Comparison of ENCODE assay signal across 13 cellular contexts in genomic region chr10:17782921-17783665, GRCh38. TPM values are rescaled to one million over a fixed set of nuclear protein-coding genes. Genes with fewer than 3 reads are reported as not detected.
DNase-seq lines count a peak whose midpoint lies in the region; ATAC-seq, FAIRE-seq and TF ChIP-seq lines count a peak whose summit lies in the region.
"Had no signal": no experiment of that assay in that cellular context is flagged by ENCODE, and none has a peak within 500 bp of the region (broad histone marks: within the 10 kb centered on the region; RNA-seq: fewer than 3 reads in every experiment).

No MANE protein-coding gene starts in this region.

- H3K4me3 ChIP-seq in liver (ENCODE audit: low read depth in 1 of 3, low read length in 3 of 3) (no peak overlapping the region), HepG2 (replicated peaks in 1 of 3; ENCODE audit: insufficient read depth in 1 of 3, low read depth in 2 of 3, low read length in 3 of 3) (no peak overlapping the region), mammary epithelial cell (replicated peaks in 1 of 3; ENCODE audit: insufficient read depth in 1 of 3, low read depth in 2 of 3, low read length in 3 of 3) (no peak overlapping the region), keratinocyte (ENCODE audit: control insufficient read depth in 2 of 3, extremely low read depth in 1 of 3, insufficient read depth in 2 of 3, low read depth in 1 of 3, low read length in 3 of 3) (peak overlapping the region in 2 of 3 experiments; percentile 36 to 52)
- H3K4me3 ChIP-seq: SJCRH30 had no signal

- dilution Hi-C loops in mammary epithelial cell (cut with HindIII; ENCODE audit: low sequenced_read_pairs) = loop anchor here (5.0 kb wide), 1 partner anchor 64 kb away; no protein-coding TSS in a partner anchor
- dilution Hi-C loops in keratinocyte (cut with MboI; ENCODE audit: extremely low pct_ligation_motif_present, low sequenced_read_pairs) = no loop called here

- peaks cover 3% of the 10 kb centered on the region for H3K9me3 Mint-ChIP-seq in stimulated activated memory B cell treated with anti-CD40 and anti-IgM and Interleukin-4, amounts not matched to agents 10 μg/mL and 1 μg/mL and 100 μg/mL, for 72 hours
- H3K9me3 Mint-ChIP-seq: activated T-helper 1 cell treated with anti-CD3 and anti-CD28 coated beads, Interleukin-12 subunit alpha, Interleukin-12 subunit beta, Interleukin-2, Interleukin-4 antibody, amounts not matched to agents 30 ng/mL and 10 ng/mL and 1 ng/mL, durations not matched to agents 14 hours and 24 hours and 36 hours had no signal

- no TSS peak for BruUV-seq in HepG2 (replicated peaks; lab: Mats Ljungman, UMichigan)
- BruUV-seq in mammary epithelial cell (replicated peaks; lab: Mats Ljungman, UMichigan) = no TSS peak

- H3K79me2 ChIP-seq in HepG2 (ENCODE audit: insufficient read depth, low read length) = no peaks in the 10 kb centered on the region
- H3K79me2 ChIP-seq in mammary epithelial cell (ENCODE audit: insufficient read depth, low read length) = no peaks in the 10 kb centered on the region
- no peaks in the 10 kb centered on the region for H3K79me2 ChIP-seq in keratinocyte (ENCODE audit: control insufficient read depth, insufficient read depth, low read length)

- DNase-seq in HepG2 (ENCODE audit: low spot score) (no peak), mammary epithelial cell (peak; percentile 52), keratinocyte (ENCODE audit: low read depth, low spot score) (peak; percentile 80)
- DNase-seq in activated CD4-positive, alpha-beta T cell treated with anti-CD3 and anti-CD28 coated beads for 1 hour = no peak
- DNase-seq in activated effector memory CD4-positive, alpha-beta T cell treated with Interleukin-2 at 50 U/mL for 16 hours = no peak
- DNase-seq: activated CD4-positive, CD25-positive, alpha-beta regulatory T cell; GF-D8; hypothalamus had no signal

- ATAC-seq in HepG2 = no peak
- no peak for ATAC-seq in stimulated activated memory B cell treated with anti-CD40 and anti-IgM and Interleukin-4, amounts not matched to agents 10 μg/mL and 1 μg/mL and 100 μg/mL, for 72 hours
- no peak for ATAC-seq in HG03378 (IDR thresholded peaks at IDR 0.05; ENCODE audit: unreplicated experiment)

- CTCF ChIA-PET in HepG2 (lab: Yijun Ruan, JAX; ENCODE audit: low intra/inter-chr PET ratio, low total read pairs) = no interaction called here
- CTCF ChIA-PET in mammary epithelial cell (lab: Charles Lee; ENCODE audit: low non-redundant PET) = no interaction called here

- H2AFZ ChIP-seq in HepG2 (ENCODE audit: low read length) (no peak overlapping the region), mammary epithelial cell (ENCODE audit: low read depth, low read length) (peak overlapping the region; percentile 85), keratinocyte (ENCODE audit: control insufficient read depth, low read length) (peak overlapping the region; percentile 92)

- H3K4me2 ChIP-seq in HepG2 (ENCODE audit: low read depth, low read length) (no peak overlapping the region), mammary epithelial cell (ENCODE audit: insufficient read depth, low read depth, low read length) (peak overlapping the region; percentile 66), keratinocyte (ENCODE audit: control insufficient read depth, extremely low read depth, insufficient read depth, low read depth, low read length) (peak overlapping the region; percentile 89)

- peaks cover 15% of the 10 kb centered on the region for H3K27me3 Mint-ChIP-seq in stimulated activated memory B cell treated with anti-CD40 and anti-IgM and Interleukin-4, amounts not matched to agents 10 μg/mL and 1 μg/mL and 100 μg/mL, for 72 hours

- H3K36me3 Mint-ChIP-seq in stimulated activated memory B cell treated with anti-CD40 and anti-IgM and Interleukin-4, amounts not matched to agents 10 μg/mL and 1 μg/mL and 100 μg/mL, for 72 hours = no peaks in the 10 kb centered on the region

- 77% methylated on average over 16 of the region's 16 CpGs for WGBS in liver
- WGBS in HepG2 (ENCODE audit: low lambda C conversion rate) = 23% methylated on average over 13 of the region's 16 CpGs
- WGBS in mammary epithelial cell (ENCODE audit: low coverage, missing lambda C conversion rate) = 40% methylated on average over 16 of the region's 16 CpGs

- H3K4me1 ChIP-seq in liver (ENCODE audit: control insufficient read depth in 4 of 4, insufficient read depth in 4 of 4, low read length in 3 of 4) = no peaks in the 10 kb centered on the region
- H3K4me1 ChIP-seq in HepG2 (ENCODE audit: insufficient read depth, low read length) = no peaks in the 10 kb centered on the region
- H3K4me1 ChIP-seq in mammary epithelial cell (ENCODE audit: insufficient read depth, low read length) = peaks cover 35% of the 10 kb centered on the region
- H3K4me1 ChIP-seq in keratinocyte (ENCODE audit: control insufficient read depth, extremely low read depth, insufficient read depth, low read length) = peaks cover 44% of the 10 kb centered on the region
- H3K4me1 ChIP-seq: SJCRH30 had no signal

- no peak for TF ChIP-seq POLR2A in HepG2 (IDR thresholded peaks at IDR 0.05; ENCODE audit: insufficient read depth in 1 of 2, low read depth in 2 of 2, low read length in 2 of 2)

- no peaks in the 10 kb centered on the region for H4K20me1 ChIP-seq in HepG2 (ENCODE audit: insufficient read depth, low read length)
- H4K20me1 ChIP-seq in mammary epithelial cell (ENCODE audit: insufficient read depth, low read length) = no peaks in the 10 kb centered on the region
- no peaks in the 10 kb centered on the region for H4K20me1 ChIP-seq in keratinocyte (ENCODE audit: control insufficient read depth, extremely low read depth, insufficient read depth, low read length)

- TF ChIP-seq RAD21 in liver (IDR thresholded peaks at IDR 0.05) = no peak
- no peak for TF ChIP-seq RAD21 in HepG2 (CRISPR knock-in tag; IDR thresholded peaks at IDR 0.05)

- H3K9ac ChIP-seq in liver (ENCODE audit: low read depth in 1 of 2, low read length in 2 of 2) (no peak overlapping the region), HepG2 (ENCODE audit: insufficient read depth, low read depth, low read length) (no peak overlapping the region), mammary epithelial cell (ENCODE audit: insufficient read depth, low read length) (no peak overlapping the region), keratinocyte (ENCODE audit: control insufficient read depth, extremely low read depth, insufficient read depth, low read length) (peak overlapping the region; percentile 61)

- peaks cover 4% of the 10 kb centered on the region for H3K9me1 ChIP-seq in keratinocyte (ENCODE audit: control insufficient read depth, extremely low read depth, insufficient read depth, low read length)

- intact Hi-C loops in HepG2 (cut with micrococcal nuclease; ENCODE audit: unreplicated experiment) = no loop called here
- intact Hi-C loops in mammary epithelial cell (cut with micrococcal nuclease) = no loop called here

- H3K27ac ChIP-seq in liver (ENCODE audit: low read depth in 1 of 2, low read length in 2 of 2) (no peak overlapping the region), HepG2 (ENCODE audit: extremely low read length, insufficient read depth, low read length) (no peak overlapping the region), mammary epithelial cell (ENCODE audit: insufficient read depth, low read depth, low read length) (peak overlapping the region; percentile 63), keratinocyte (ENCODE audit: control insufficient read depth, insufficient read depth, low read length) (peak overlapping the region; percentile 83)
- H3K27ac ChIP-seq: SJCRH30 had no signal

- H3K27me3 ChIP-seq in liver (ENCODE audit: control insufficient read depth in 4 of 4, insufficient read depth in 4 of 4, low read length in 3 of 4) (no peaks in the 10 kb centered on the region), HepG2 (ENCODE audit: control insufficient read depth in 1 of 2, insufficient read depth in 2 of 2, low read length in 2 of 2) (peaks cover 0 to 6% of the 10 kb centered on the region in 2 experiments; a peak in 2 of 5 replicates), mammary epithelial cell (ENCODE audit: insufficient read depth, low read length) (no peaks in the 10 kb centered on the region), keratinocyte (ENCODE audit: control insufficient read depth, extremely low read depth, insufficient read depth, low read length) (no peaks in the 10 kb centered on the region)
- H3K27me3 ChIP-seq: SJCRH30 had no signal

- H3K9me3 ChIP-seq in liver (ENCODE audit: control insufficient read depth in 4 of 4, low read length in 3 of 4) (no peaks in the 10 kb centered on the region), HepG2 (ENCODE audit: low read length) (no peaks in the 10 kb centered on the region), mammary epithelial cell (replicated peaks; ENCODE audit: insufficient read depth, low read length) (no peaks in the 10 kb centered on the region), keratinocyte (ENCODE audit: control insufficient read depth, low read depth, low read length) (no peaks in the 10 kb centered on the region)
- H3K9me3 ChIP-seq: SJCRH30 had no signal

- H3K4me1 Mint-ChIP-seq in stimulated activated memory B cell treated with anti-CD40 and anti-IgM and Interleukin-4, amounts not matched to agents 10 μg/mL and 1 μg/mL and 100 μg/mL, for 72 hours = no peaks in the 10 kb centered on the region

- no peaks in the 10 kb centered on the region for H3K36me3 ChIP-seq in liver (ENCODE audit: control insufficient read depth in 4 of 4, insufficient read depth in 3 of 4, low read depth in 1 of 4, low read length in 3 of 4)
- H3K36me3 ChIP-seq in HepG2 (replicated peaks in 1 of 2; ENCODE audit: control insufficient read depth in 1 of 2, insufficient read depth in 2 of 2, low read length in 2 of 2) = no peaks in the 10 kb centered on the region
- no peaks in the 10 kb centered on the region for H3K36me3 ChIP-seq in mammary epithelial cell (ENCODE audit: insufficient read depth, low read length)
- H3K36me3 ChIP-seq in keratinocyte (ENCODE audit: control insufficient read depth in 2 of 2, extremely low read depth in 1 of 2, insufficient read depth in 2 of 2, low read length in 2 of 2) = no peaks in the 10 kb centered on the region
- H3K36me3 ChIP-seq: SJCRH30 had no signal

- H3K27ac Mint-ChIP-seq in stimulated activated memory B cell treated with anti-CD40 and anti-IgM and Interleukin-4, amounts not matched to agents 10 μg/mL and 1 μg/mL and 100 μg/mL, for 72 hours = no peak overlapping the region
- H3K27ac Mint-ChIP-seq: activated T-helper 1 cell treated with anti-CD3 and anti-CD28 coated beads, Interleukin-12 subunit alpha, Interleukin-12 subunit beta, Interleukin-2, Interleukin-4 antibody, amounts not matched to agents 30 ng/mL and 10 ng/mL and 1 ng/mL, durations not matched to agents 14 hours and 24 hours and 36 hours had no signal

- FAIRE-seq in HepG2 (lab: Jason Lieb, UNC) = no peak
- peak; percentile 95 for FAIRE-seq in keratinocyte (lab: Jason Lieb, UNC)

- POLR2A ChIA-PET in HepG2 (lab: Yijun Ruan, JAX) = no interaction called here

- H3K4me3 Mint-ChIP-seq in stimulated activated memory B cell treated with anti-CD40 and anti-IgM and Interleukin-4, amounts not matched to agents 10 μg/mL and 1 μg/mL and 100 μg/mL, for 72 hours = no peak overlapping the region
- H3K4me3 Mint-ChIP-seq: activated T-helper 1 cell treated with anti-CD3 and anti-CD28 coated beads, Interleukin-12 subunit alpha, Interleukin-12 subunit beta, Interleukin-2, Interleukin-4 antibody, amounts not matched to agents 30 ng/mL and 10 ng/mL and 1 ng/mL, durations not matched to agents 14 hours and 24 hours and 36 hours had no signal

- TF ChIP-seq EP300 in HepG2 (IDR thresholded peaks at IDR 0.05; ENCODE audit: low read depth in 2 of 2, low read length in 2 of 2) (no peak), HepG2 (CRISPR knock-in tag; IDR thresholded peaks at IDR 0.05; ENCODE audit: borderline replicate concordance) (no peak)

- in situ Hi-C loops in HepG2 (cut with HindIII; ENCODE audit: extremely low pct_ligation_motif_present, low pct_unique_long_range_greater_than_20kb) (no loop called here), mammary epithelial cell (cut with MboI; ENCODE audit: low sequenced_read_pairs in 2 of 2) (no loop called here)

- TF ChIP-seq CTCF in liver (IDR thresholded peaks at IDR 0.05; ENCODE audit: low read depth, low read length, missing input control) (no peak), HepG2 (CRISPR knock-in tag; IDR thresholded peaks at IDR 0.05) (no peak), mammary epithelial cell (conservative IDR thresholded peaks at IDR 0.05 in 1 of 2, IDR thresholded peaks at IDR 0.05 in 1 of 2; ENCODE audit: extremely low read depth in 1 of 2, insufficient read depth in 1 of 2, low read depth in 1 of 2, low read length in 2 of 2) (no peak), keratinocyte (optimal IDR thresholded peaks at IDR 0.05 in 1 of 3, IDR thresholded peaks at IDR 0.05 in 1 of 3, conservative IDR thresholded peaks at IDR 0.05 in 1 of 3; ENCODE audit: extremely low read depth in 1 of 3, insufficient read depth in 2 of 3, low read length in 3 of 3) (no peak)

RNA-seq across cellular contexts. Expression of gene MRC1, which starts 26.1 kb away (rescaled TPM):
- total RNA-seq in liver (10 to 100 TPM; 34.6 to 47.0 TPM), HepG2 (2016; rRNA removed; fragmentation: Illumina TruSeq; extraction: Trizol) (not detected in 2 replicates), mammary epithelial cell (not detected)
- polyA plus RNA-seq in liver (10 to 100 TPM in 1 of 2 donors, 1 to 10 TPM in 1; 9.2 to 33.6 TPM), HepG2 (2011; rRNA removed) (not detected in 2 replicates), mammary epithelial cell (0.01 TPM), keratinocyte (0.01 TPM in 3 replicates)
- not detected in 2 replicates for total RNA-seq in HepG2 (2016; cell fraction: cytosol; rRNA removed; fragmentation: Illumina TruSeq; extraction: Trizol; ENCODE audit: low read depth)
- total RNA-seq in HepG2 (2016; cell fraction: insoluble cytoplasmic fraction; rRNA removed; fragmentation: Illumina TruSeq; extraction: Trizol) = not detected in 2 replicates
- total RNA-seq in HepG2 (2016; cell fraction: membrane; rRNA removed; fragmentation: Illumina TruSeq; extraction: Trizol) = not detected in 2 replicates
- total RNA-seq in HepG2 (2016; cell fraction: nucleus; rRNA removed; fragmentation: Illumina TruSeq; extraction: Trizol) = not detected in 2 replicates
- polyA plus RNA-seq in HepG2 (2011; cell fraction: cytosol; rRNA removed) = not detected in 2 replicates
- polyA plus RNA-seq in HepG2 (2011; cell fraction: nucleus; rRNA removed) = not detected in 2 replicates
- polyA plus RNA-seq in HepG2 (2012) = not detected in 2 replicates
- polyA plus RNA-seq in HepG2 (2016; cell fraction: cytosol; fragmentation: Illumina TruSeq; extraction: Trizol; ENCODE audit: low read depth) = not detected in 2 replicates
- not detected in 2 replicates for polyA plus RNA-seq in HepG2 (2016; cell fraction: insoluble cytoplasmic fraction; fragmentation: Illumina TruSeq; extraction: Trizol; ENCODE audit: low read depth)
- polyA plus RNA-seq in HepG2 (2016; cell fraction: membrane; fragmentation: Illumina TruSeq; extraction: Trizol; ENCODE audit: low read depth) = not detected in 2 replicates
- not detected in 2 replicates for polyA plus RNA-seq in HepG2 (2016; cell fraction: nucleus; fragmentation: Illumina TruSeq; extraction: Trizol; ENCODE audit: insufficient read depth, low read depth)
- not detected in 2 replicates for polyA minus RNA-seq in HepG2 (2011; rRNA and poly(A)+ RNA removed; ENCODE audit: low replicate concordance)
- not detected in 2 replicates for polyA minus RNA-seq in HepG2 (2011; cell fraction: cytosol; rRNA and poly(A)+ RNA removed)
- not detected in 2 replicates for polyA minus RNA-seq in HepG2 (2011; cell fraction: nucleus; rRNA and poly(A)+ RNA removed)
- polyA minus RNA-seq in mammary epithelial cell (not detected), keratinocyte (not detected in 3 replicates)
- 0.12 TPM for polyA plus RNA-seq in keratinocyte (2011; ENCODE audit: low read depth)
- polyA plus RNA-seq in keratinocyte (2011; cell fraction: cytosol; rRNA removed) = 0.01 TPM in 1 of 2 replicates, not detected in the other
- not detected in 2 replicates for polyA plus RNA-seq in keratinocyte (2011; cell fraction: nucleus; rRNA removed)
- polyA plus RNA-seq in keratinocyte (2012; ENCODE audit: low replicate concordance) = 0.04 TPM in 1 of 2 replicates, not detected in the other
- polyA minus RNA-seq in keratinocyte (2011; cell fraction: cytosol; rRNA and poly(A)+ RNA removed) = not detected
- not detected in 2 replicates for polyA minus RNA-seq in keratinocyte (2011; cell fraction: nucleus; rRNA and poly(A)+ RNA removed)
- total RNA-seq: activated T-helper 1 cell treated with anti-CD3 and anti-CD28 coated beads, Interleukin-12 subunit alpha, Interleukin-12 subunit beta, Interleukin-2, Interleukin-4 antibody, amounts not matched to agents 30 ng/mL and 10 ng/mL and 1 ng/mL, durations not matched to agents 14 hours and 24 hours and 36 hours; SJCRH30 had no signal

RNA-seq across cellular contexts. Expression of gene TMEM236, which starts 31.1 kb away (rescaled TPM):
- total RNA-seq in liver (under 1 TPM; 0.17 to 0.28 TPM), HepG2 (2016; rRNA removed; fragmentation: Illumina TruSeq; extraction: Trizol) (0.04 TPM in 1 of 2 replicates, not detected in the other), mammary epithelial cell (under 1 TPM; 0.17 to 0.28 TPM)
- polyA plus RNA-seq in liver (under 1 TPM; 0.07 to 0.08 TPM), HepG2 (2011; rRNA removed) (0.08 and 0.09 TPM in 2 replicates), mammary epithelial cell (0.06 TPM), keratinocyte (0.05 to 0.13 TPM (median 0.12 TPM) in 3 replicates)
- total RNA-seq in HepG2 (2016; cell fraction: cytosol; rRNA removed; fragmentation: Illumina TruSeq; extraction: Trizol; ENCODE audit: low read depth) = not detected in 2 replicates
- 0.02 and 0.03 TPM in 2 replicates for total RNA-seq in HepG2 (2016; cell fraction: insoluble cytoplasmic fraction; rRNA removed; fragmentation: Illumina TruSeq; extraction: Trizol)
- total RNA-seq in HepG2 (2016; cell fraction: membrane; rRNA removed; fragmentation: Illumina TruSeq; extraction: Trizol) = not detected in 2 replicates
- 0.06 TPM in 1 of 2 replicates, not detected in the other for total RNA-seq in HepG2 (2016; cell fraction: nucleus; rRNA removed; fragmentation: Illumina TruSeq; extraction: Trizol)
- polyA plus RNA-seq in HepG2 (2011; cell fraction: cytosol; rRNA removed) = 0.04 TPM in 2 replicates
- polyA plus RNA-seq in HepG2 (2011; cell fraction: nucleus; rRNA removed) = 0.16 TPM in 2 replicates
- polyA plus RNA-seq in HepG2 (2012) = 0.07 and 0.12 TPM in 2 replicates
- not detected in 2 replicates for polyA plus RNA-seq in HepG2 (2016; cell fraction: cytosol; fragmentation: Illumina TruSeq; extraction: Trizol; ENCODE audit: low read depth)
- 0.04 TPM in 1 of 2 replicates, not detected in the other for polyA plus RNA-seq in HepG2 (2016; cell fraction: insoluble cytoplasmic fraction; fragmentation: Illumina TruSeq; extraction: Trizol; ENCODE audit: low read depth)
- 0.02 TPM in 1 of 2 replicates, not detected in the other for polyA plus RNA-seq in HepG2 (2016; cell fraction: membrane; fragmentation: Illumina TruSeq; extraction: Trizol; ENCODE audit: low read depth)
- polyA plus RNA-seq in HepG2 (2016; cell fraction: nucleus; fragmentation: Illumina TruSeq; extraction: Trizol; ENCODE audit: insufficient read depth, low read depth) = 0.11 TPM in 1 of 2 replicates, not detected in the other
- 0.09 TPM in 1 of 2 replicates, not detected in the other for polyA minus RNA-seq in HepG2 (2011; rRNA and poly(A)+ RNA removed; ENCODE audit: low replicate concordance)
- polyA minus RNA-seq in HepG2 (2011; cell fraction: cytosol; rRNA and poly(A)+ RNA removed) = not detected in 2 replicates
- polyA minus RNA-seq in HepG2 (2011; cell fraction: nucleus; rRNA and poly(A)+ RNA removed) = 0.25 and 0.52 TPM in 2 replicates
- polyA minus RNA-seq in mammary epithelial cell (not detected), keratinocyte (0.16 to 0.43 TPM in 2 of 3 replicates, not detected in the other)
- polyA plus RNA-seq in keratinocyte (2011; ENCODE audit: low read depth) = 0.25 TPM
- polyA plus RNA-seq in keratinocyte (2011; cell fraction: cytosol; rRNA removed) = 0.03 and 0.04 TPM in 2 replicates
- 0.62 and 0.75 TPM in 2 replicates for polyA plus RNA-seq in keratinocyte (2011; cell fraction: nucleus; rRNA removed)
- 0.05 and 0.37 TPM in 2 replicates for polyA plus RNA-seq in keratinocyte (2012; ENCODE audit: low replicate concordance)
- polyA minus RNA-seq in keratinocyte (2011; cell fraction: cytosol; rRNA and poly(A)+ RNA removed) = not detected
- polyA minus RNA-seq in keratinocyte (2011; cell fraction: nucleus; rRNA and poly(A)+ RNA removed) = 0.32 and 1.2 TPM in 2 replicates
- total RNA-seq: activated T-helper 1 cell treated with anti-CD3 and anti-CD28 coated beads, Interleukin-12 subunit alpha, Interleukin-12 subunit beta, Interleukin-2, Interleukin-4 antibody, amounts not matched to agents 30 ng/mL and 10 ng/mL and 1 ng/mL, durations not matched to agents 14 hours and 24 hours and 36 hours; SJCRH30 had no signal

Comparison
In these comparisons a context has a peak if more than half of its experiments do, and no peak if none do; other contexts are left out.
1. RNA of gene MRC1, which starts 26.1 kb away (polyA plus RNA-seq): 9.2 to 33.6 TPM in liver; not detected in HepG2, 0.01 to 0.12 TPM in keratinocyte and 0.01 TPM in mammary epithelial cell (single experiment); every median in the first group is over 4 times any median in the second.
2. H3K27ac ChIP-seq: peak in mammary epithelial cell (single experiment) and keratinocyte (single experiment); none in liver (0 of 2) and HepG2 (single experiment).
3. H3K4me3 ChIP-seq: peak in keratinocyte (2 of 3); none in liver (0 of 3), HepG2 (0 of 3) and mammary epithelial cell (0 of 3).
4. DNase-seq: peak in mammary epithelial cell (single experiment) and keratinocyte (single experiment); none in HepG2 (single experiment), activated CD4-positive, alpha-beta T cell treated with anti-CD3 and anti-CD28 coated beads for 1 hour (single experiment) and activated effector memory CD4-positive, alpha-beta T cell treated with Interleukin-2 at 50 U/mL for 16 hours (single experiment).